1 cellular context compared by ENCODE assay signal in the genomic region with DNA sequence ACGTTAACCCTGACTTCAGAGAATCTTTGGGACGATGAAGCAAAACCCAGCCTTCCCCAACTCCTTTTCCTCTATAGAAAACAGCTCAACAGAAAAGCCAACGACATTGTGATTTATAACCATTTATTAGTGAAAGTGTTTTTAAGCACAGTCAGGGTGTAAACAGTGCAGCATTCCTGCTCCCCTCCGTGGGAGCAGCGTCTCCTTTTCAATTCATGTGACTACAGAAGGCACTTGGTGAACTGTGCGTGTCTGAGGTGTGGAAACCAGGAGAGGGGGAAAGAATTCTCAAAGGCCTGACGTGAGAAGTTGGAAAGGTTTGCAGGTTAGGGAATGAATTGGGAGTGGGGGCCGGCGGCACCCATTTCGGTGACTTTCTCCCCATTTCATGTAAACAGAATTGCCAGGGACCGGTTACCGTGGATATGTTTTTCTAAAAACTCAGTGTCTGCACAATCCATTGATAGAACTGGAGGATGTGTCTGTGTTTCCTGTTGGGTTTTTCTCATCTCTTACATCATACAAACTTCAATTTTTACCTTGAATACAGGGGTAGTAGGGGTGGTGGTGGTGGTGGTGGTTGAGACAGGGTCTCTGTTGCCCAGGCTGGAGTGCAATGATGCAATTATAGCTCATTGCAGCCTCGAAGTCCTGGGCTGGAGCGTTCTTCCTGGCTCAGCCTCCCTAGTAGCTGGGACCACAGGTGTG.
TF ChIP-seq lines count a peak whose summit lies in the region.

No MANE protein-coding gene starts in this region.

TF ChIP-seq in GM23338, 12 proteins besides CTCF, POLR2A, EP300 and RAD21 (continued from another document):
- TF ChIP-seq, protein P1, sequence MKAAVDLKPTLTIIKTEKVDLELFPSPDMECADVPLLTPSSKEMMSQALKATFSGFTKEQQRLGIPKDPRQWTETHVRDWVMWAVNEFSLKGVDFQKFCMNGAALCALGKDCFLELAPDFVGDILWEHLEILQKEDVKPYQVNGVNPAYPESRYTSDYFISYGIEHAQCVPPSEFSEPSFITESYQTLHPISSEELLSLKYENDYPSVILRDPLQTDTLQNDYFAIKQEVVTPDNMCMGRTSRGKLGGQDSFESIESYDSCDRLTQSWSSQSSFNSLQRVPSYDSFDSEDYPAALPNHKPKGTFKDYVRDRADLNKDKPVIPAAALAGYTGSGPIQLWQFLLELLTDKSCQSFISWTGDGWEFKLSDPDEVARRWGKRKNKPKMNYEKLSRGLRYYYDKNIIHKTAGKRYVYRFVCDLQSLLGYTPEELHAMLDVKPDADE (IDR thresholded peaks at IDR 0.05) = no peak
